ENCODE assay signal across 1 cellular context in the genomic region with DNA sequence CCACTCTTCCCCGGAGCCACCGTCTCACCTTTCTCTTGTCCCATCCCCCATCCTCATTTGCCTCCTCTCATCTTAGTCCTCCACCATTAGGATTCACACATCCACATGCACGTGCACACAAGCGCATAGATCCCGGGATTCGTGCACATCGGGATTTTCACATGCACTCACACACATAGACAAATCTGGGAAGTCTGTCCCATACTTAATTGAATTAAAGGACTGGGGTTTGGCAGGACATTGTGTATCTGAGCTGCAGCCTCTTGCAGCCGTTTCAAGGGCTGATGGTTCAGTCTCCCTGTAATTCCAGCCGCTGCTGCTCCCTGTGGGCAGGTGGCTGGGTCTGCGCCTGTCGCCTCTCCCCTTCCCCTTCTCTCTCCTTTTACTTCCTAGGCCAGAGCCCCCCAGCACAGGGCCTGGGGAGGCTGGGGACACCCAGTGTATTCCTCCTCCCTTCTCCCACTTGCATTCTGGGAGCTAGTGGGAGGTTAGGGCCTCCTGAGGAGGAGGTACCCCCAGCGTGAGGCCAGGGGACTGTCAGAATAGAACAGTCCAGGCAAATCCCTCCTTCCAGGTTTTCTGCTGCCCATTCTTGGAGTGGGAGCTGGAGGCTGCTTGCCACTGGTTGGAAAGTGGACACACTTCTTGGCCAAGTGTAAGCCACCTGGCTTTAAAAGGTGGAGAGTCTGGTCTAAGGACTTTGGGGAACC.
TF ChIP-seq lines count a peak whose summit lies in the region.

No MANE protein-coding gene starts in this region.

TF ChIP-seq in IMR-90, 13 proteins besides CTCF, POLR2A, EP300 and RAD21 (continued from another document):
- TF ChIP-seq RCOR1 (IDR thresholded peaks at IDR 0.05; ENCODE audit: insufficient replicate concordance, low read length): no peak
- no peak for TF ChIP-seq FOS (IDR thresholded peaks at IDR 0.05; ENCODE audit: low read depth, low read length)
- TF ChIP-seq MXI1 (IDR thresholded peaks at IDR 0.05; ENCODE audit: borderline replicate concordance, low read depth, low read length): no peak
- TF ChIP-seq BHLHE40 (IDR thresholded peaks at IDR 0.05; ENCODE audit: low read depth, low read length): no peak
- no peak for TF ChIP-seq MAZ (IDR thresholded peaks at IDR 0.05; ENCODE audit: borderline replicate concordance, low read depth, low read length)
- no peak for TF ChIP-seq RFX5 (IDR thresholded peaks at IDR 0.05; ENCODE audit: low read depth, low read length)
- no peak for TF ChIP-seq CEBPB (IDR thresholded peaks at IDR 0.05; ENCODE audit: low read depth, low read length)
- TF ChIP-seq, protein P1, sequence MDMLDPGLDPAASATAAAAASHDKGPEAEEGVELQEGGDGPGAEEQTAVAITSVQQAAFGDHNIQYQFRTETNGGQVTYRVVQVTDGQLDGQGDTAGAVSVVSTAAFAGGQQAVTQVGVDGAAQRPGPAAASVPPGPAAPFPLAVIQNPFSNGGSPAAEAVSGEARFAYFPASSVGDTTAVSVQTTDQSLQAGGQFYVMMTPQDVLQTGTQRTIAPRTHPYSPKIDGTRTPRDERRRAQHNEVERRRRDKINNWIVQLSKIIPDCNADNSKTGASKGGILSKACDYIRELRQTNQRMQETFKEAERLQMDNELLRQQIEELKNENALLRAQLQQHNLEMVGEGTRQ (IDR thresholded peaks at IDR 0.05; ENCODE audit: low read depth, low read length): no peak
- TF ChIP-seq SMC3 (IDR thresholded peaks at IDR 0.05; ENCODE audit: low read depth, low read length): no peak
- TF ChIP-seq MAFK (IDR thresholded peaks at IDR 0.05; ENCODE audit: low read depth, low read length): no peak
- TF ChIP-seq ELK1 (IDR thresholded peaks at IDR 0.05; ENCODE audit: borderline replicate concordance, low read depth, low read length): no peak
- TF ChIP-seq CHD1 (IDR thresholded peaks at IDR 0.05; ENCODE audit: low read depth, low read length): no peak
